ENCODE assay signal across 23 cellular contexts in genomic region chr13:61135583-61135982, GRCh38.
DNase-seq lines count a peak whose midpoint lies in the region; ATAC-seq, FAIRE-seq and TF ChIP-seq lines count a peak whose summit lies in the region.
"Had no signal": no experiment of that assay in that cellular context is flagged by ENCODE, and none has a peak within 500 bp of the region (broad histone marks: within the 10 kb centered on the region; RNA-seq: fewer than 3 reads in every experiment).

No MANE protein-coding gene starts in this region.

- 5% methylated on average over 2 of the region's 2 CpGs for WGBS in GM12878 (ENCODE audit: insufficient coverage, insufficient replicate concordance, low lambda C conversion rate, missing lambda C conversion rate)

- no peak for DNase-seq in left ventricle myocardium inferior
- no peak for DNase-seq in Right ventricle myocardium superior
- no peak for DNase-seq in GM12878 (ENCODE audit: low read depth, low spot score)
- DNase-seq in gastrocnemius medialis, result no peak
- DNase-seq in central memory CD4-positive, alpha-beta T cell, result no peak
- DNase-seq in SW480 (ENCODE audit: low spot score), result no peak
- DNase-seq: AML-193; CD4-positive, alpha-beta T cell; CD8-positive, alpha-beta T cell; DMS 273 treated with DMSO at 0.1 percent for 48 hours; DMS153; DMS53; DMS79; DND-41; EL; GDM1 had no signal

- no peak overlapping the region for H3K4me2 ChIP-seq in GM12878 (ENCODE audit: control insufficient read depth, insufficient read depth)
- H3K4me2 ChIP-seq: A549; BLaER1 treated with 17β-estradiol and CSF1 and Interleukin-3, amounts not matched to agents 10 nM and 100 nM had no signal

- no peak for FAIRE-seq in GM12878 (lab: Jason Lieb, UNC)
- FAIRE-seq: A549, GM12891 had no signal

- in situ Hi-C loops in GM12878 (cut with MboI), result no loop called here
- in situ Hi-C loops in gastrocnemius medialis (cut with MboI; ENCODE audit: low sequenced_read_pairs in 4 of 4), result no loop called here

- no peak for TF ChIP-seq EP300 in GM12878 (IDR thresholded peaks at IDR 0.05; ENCODE audit: borderline replicate concordance in 1 of 2, control insufficient read depth in 1 of 2, low read depth in 2 of 2, low read length in 2 of 2)

- H3K4me3 ChIP-seq in left ventricle myocardium inferior (no peak overlapping the region), GM12878 (no peak overlapping the region), gastrocnemius medialis (no peak overlapping the region)
- H3K4me3 ChIP-seq: A549; BLaER1 treated with 17β-estradiol and CSF1 and Interleukin-3, amounts not matched to agents 10 nM and 100 nM had no signal

- SMC1A ChIA-PET in GM12878 (lab: Charles Lee; ENCODE audit: uncharacterized antibody, unreplicated experiment), result interaction anchor here (1.4 kb wide), 1 partner anchor 41 kb away, joined by 3 read pairs; no protein-coding TSS in a partner anchor

- POLR2A ChIA-PET in GM12878 (lab: Charles Lee), result no interaction called here

- TF ChIP-seq RAD21 in GM12878 (IDR thresholded peaks at IDR 0.05; ENCODE audit: insufficient read depth, low read depth, low read length), result no peak

- H3K27me3 ChIP-seq in left ventricle myocardium inferior (ENCODE audit: low read depth) (no peaks in the 10 kb centered on the region), GM12878 (replicated peaks in 1 of 2; ENCODE audit: control insufficient read depth in 2 of 2, insufficient read depth in 2 of 2, low read length in 1 of 2) (no peaks in the 10 kb centered on the region), gastrocnemius medialis (no peaks in the 10 kb centered on the region)
- H3K27me3 ChIP-seq: BLaER1 treated with 17β-estradiol and CSF1 and Interleukin-3, amounts not matched to agents 10 nM and 100 nM had no signal

- H3K27ac ChIP-seq in left ventricle myocardium inferior (replicated peaks) (peak overlapping the region; percentile 31), GM12878 (ENCODE audit: control insufficient read depth, insufficient read depth) (no peak overlapping the region), gastrocnemius medialis (peak overlapping the region in 3 of 4 donors; percentile 12 to 60 (median 39))
- H3K27ac ChIP-seq: 22Rv1; A549; BLaER1 treated with 17β-estradiol and CSF1 and Interleukin-3, amounts not matched to agents 10 nM and 100 nM; C4-2B had no signal

- H4K20me1 ChIP-seq in GM12878 (ENCODE audit: control insufficient read depth, insufficient read depth), result no peaks in the 10 kb centered on the region
- H4K20me1 ChIP-seq: BLaER1 treated with 17β-estradiol and CSF1 and Interleukin-3, amounts not matched to agents 10 nM and 100 nM had no signal

- TF ChIP-seq POLR2A in GM12878 (IDR thresholded peaks at IDR 0.05; ENCODE audit: low read depth, low read length) (no peak), gastrocnemius medialis (IDR thresholded peaks at IDR 0.05) (no peak)

- H2AFZ ChIP-seq in GM12878 (ENCODE audit: control insufficient read depth, low read depth, low read length), result no peak overlapping the region

- no peaks in the 10 kb centered on the region for H3K36me3 ChIP-seq in left ventricle myocardium inferior
- no peaks in the 10 kb centered on the region for H3K36me3 ChIP-seq in GM12878 (ENCODE audit: control insufficient read depth in 2 of 2, insufficient read depth in 2 of 2, low read length in 1 of 2)
- H3K36me3 ChIP-seq in gastrocnemius medialis, result no peaks in the 10 kb centered on the region
- H3K36me3 ChIP-seq: BLaER1 treated with 17β-estradiol and CSF1 and Interleukin-3, amounts not matched to agents 10 nM and 100 nM had no signal

- BruUV-seq in GM12878 (replicated peaks; lab: Mats Ljungman, UMichigan), result no TSS peak

- TF ChIP-seq CTCF in left ventricle myocardium inferior (IDR thresholded peaks at IDR 0.05; ENCODE audit: borderline replicate concordance) (no peak), GM12878 (IDR thresholded peaks at IDR 0.05 in 2 of 3, conservative IDR thresholded peaks at IDR 0.05 in 1 of 3; ENCODE audit: control insufficient read depth in 2 of 3, extremely low read depth in 1 of 3, insufficient read depth in 1 of 3, low read depth in 3 of 3, low read length in 3 of 3) (no peak), gastrocnemius medialis (IDR thresholded peaks at IDR 0.05 in 4 of 5, conservative IDR thresholded peaks at IDR 0.05 in 1 of 5) (no peak)

- no peak overlapping the region for H3K9ac ChIP-seq in GM12878 (ENCODE audit: control insufficient read depth, insufficient read depth, low read length)
- H3K9ac ChIP-seq: BLaER1 treated with 17β-estradiol and CSF1 and Interleukin-3, amounts not matched to agents 10 nM and 100 nM had no signal

- CTCF ChIA-PET in GM12878 (lab: Yijun Ruan, JAX), result no interaction called here

- ATAC-seq in Right ventricle myocardium superior (ENCODE audit: poor library complexity) (no peak), HG02610 (IDR thresholded peaks at IDR 0.05; ENCODE audit: unreplicated experiment) (peak; percentile 56), GM12878 (peak; percentile 73), gastrocnemius medialis (no peak), HG02981 (IDR thresholded peaks at IDR 0.05; ENCODE audit: unreplicated experiment) (no peak)
- ATAC-seq: A549; CD8-positive, alpha-beta T cell had no signal

- RAD21 ChIA-PET in GM12878 (lab: Charles Lee; ENCODE audit: unreplicated experiment), result no interaction called here

- no peaks in the 10 kb centered on the region for H3K9me3 ChIP-seq in left ventricle myocardium inferior (replicated peaks)
- H3K9me3 ChIP-seq in GM12878 (replicated peaks; ENCODE audit: control insufficient read depth, insufficient read depth, low read length), result no peaks in the 10 kb centered on the region
- no peaks in the 10 kb centered on the region for H3K9me3 ChIP-seq in gastrocnemius medialis
- H3K9me3 ChIP-seq: A549; BLaER1 treated with 17β-estradiol and CSF1 and Interleukin-3, amounts not matched to agents 10 nM and 100 nM had no signal

- H3K79me2 ChIP-seq in GM12878 (ENCODE audit: control insufficient read depth, insufficient read depth, low read length), result no peaks in the 10 kb centered on the region

- intact Hi-C loops in left ventricle myocardium inferior (cut with micrococcal nuclease), result no loop called here
- intact Hi-C loops in Right ventricle myocardium superior (cut with DNase I), result no loop called here
- intact Hi-C loops in GM12878 (cut with micrococcal nuclease; ENCODE audit: unreplicated experiment), result loop anchor here (10.0 kb wide), 1 partner anchor 269 kb away; no protein-coding TSS in a partner anchor
- intact Hi-C loops in gastrocnemius medialis (cut with DNase I; ENCODE audit: low total_unique reads), result loop anchor here (10.0 kb wide), 1 partner anchor 279 kb away; the partner anchor contains the start of gene PCDH20

- H3K4me1 ChIP-seq in left ventricle myocardium inferior, result peaks cover 13% of the 10 kb centered on the region
- H3K4me1 ChIP-seq in GM12878 (ENCODE audit: control insufficient read depth, insufficient read depth, low read length), result no peaks in the 10 kb centered on the region
- no peaks in the 10 kb centered on the region for H3K4me1 ChIP-seq in gastrocnemius medialis
- H3K4me1 ChIP-seq: A549; BLaER1 treated with 17β-estradiol and CSF1 and Interleukin-3, amounts not matched to agents 10 nM and 100 nM had no signal

TF ChIP-seq in GM12878, 131 proteins besides CTCF, POLR2A, EP300 and RAD21 (continues in another document):
- TF ChIP-seq IRF5 (IDR thresholded peaks at IDR 0.05; ENCODE audit: borderline replicate concordance) (no peak), USF2 (IDR thresholded peaks at IDR 0.05; ENCODE audit: borderline replicate concordance, low read depth, low read length) (no peak)

Comparison
In these comparisons a context has a peak if more than half of its experiments do, and no peak if none do; other contexts are left out.
1. ATAC-seq: peak in HG02610 (single experiment) and GM12878 (single experiment); none in Right ventricle myocardium superior (single experiment), gastrocnemius medialis (0 of 2) and HG02981 (single experiment).
2. intact Hi-C loops: an anchor here in GM12878 (10.0 kb wide) and gastrocnemius medialis (10.0 kb wide); none called in left ventricle myocardium inferior and Right ventricle myocardium superior.